In the genomic region with DNA sequence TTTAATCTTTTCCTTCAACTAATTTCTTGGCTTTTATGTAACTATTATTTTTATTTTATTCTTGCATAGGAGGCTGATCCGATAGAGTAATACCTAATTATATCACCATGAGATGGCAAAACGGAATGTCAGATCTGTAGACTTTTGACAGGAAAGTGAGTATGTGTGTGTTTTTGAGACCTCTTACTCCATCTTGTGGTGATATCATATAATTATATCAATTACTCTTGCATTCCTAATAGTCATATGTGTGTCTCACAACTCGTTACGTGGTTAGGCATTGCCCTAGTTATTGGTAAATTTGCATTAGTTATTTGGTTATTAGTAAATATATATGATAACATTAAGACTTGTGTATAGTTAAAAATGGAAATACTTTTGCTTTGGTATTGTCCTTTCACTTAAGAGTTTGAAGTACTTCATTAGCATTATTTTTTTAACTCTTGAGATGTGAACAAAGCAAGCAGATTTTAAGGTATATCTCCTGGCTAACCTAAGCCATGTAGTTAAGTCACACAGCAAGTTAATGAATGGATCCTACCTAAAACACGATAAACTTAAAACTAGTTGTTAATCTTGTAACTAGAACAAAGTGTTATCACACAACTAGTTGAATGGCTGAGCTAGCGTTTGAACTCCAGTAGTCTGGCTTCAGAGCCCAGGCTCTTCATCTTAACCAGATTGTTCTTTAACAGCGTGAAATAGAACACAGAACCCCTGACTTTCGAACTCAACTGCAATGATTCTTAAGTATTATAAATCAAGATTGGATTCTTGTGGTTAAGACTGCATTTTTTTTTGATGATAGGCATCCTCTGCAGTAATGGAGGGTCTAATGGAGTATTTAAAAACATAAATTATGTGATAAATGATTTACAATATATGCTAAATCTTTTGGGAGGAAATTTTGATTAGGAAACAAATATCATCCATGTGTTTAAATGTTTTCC, we compare ENCODE assay signal across 1 cellular context.
TF ChIP-seq lines count a peak whose summit lies in the region.

No MANE protein-coding gene starts in this region.

TF ChIP-seq in SK-N-SH, 30 proteins besides CTCF, POLR2A, EP300 and RAD21 (continued from another document):
- TF ChIP-seq SIN3A (IDR thresholded peaks at IDR 0.05; ENCODE audit: borderline replicate concordance, low read depth, low read length): no peak
- peak; percentile 18; the same call in 1 of the 2 replicates for TF ChIP-seq FOSL2 (IDR thresholded peaks at IDR 0.05; ENCODE audit: borderline replicate concordance, low read depth)
- TF ChIP-seq TCF12 (IDR thresholded peaks at IDR 0.05): peak; percentile 77
- TF ChIP-seq NFIC (IDR thresholded peaks at IDR 0.05; ENCODE audit: borderline replicate concordance): peak; percentile 22; the same call in 1 of the 2 replicates
- no peak for TF ChIP-seq GABPA (IDR thresholded peaks at IDR 0.05; ENCODE audit: low read depth)
- peak; percentile 17; the same call in 1 of the 2 replicates for TF ChIP-seq SMC3 (IDR thresholded peaks at IDR 0.05; ENCODE audit: low read depth, low read length)
- TF ChIP-seq, protein P1, sequence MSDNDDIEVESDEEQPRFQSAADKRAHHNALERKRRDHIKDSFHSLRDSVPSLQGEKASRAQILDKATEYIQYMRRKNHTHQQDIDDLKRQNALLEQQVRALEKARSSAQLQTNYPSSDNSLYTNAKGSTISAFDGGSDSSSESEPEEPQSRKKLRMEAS (IDR thresholded peaks at IDR 0.05; ENCODE audit: low read depth): no peak
- TF ChIP-seq, protein P2, sequence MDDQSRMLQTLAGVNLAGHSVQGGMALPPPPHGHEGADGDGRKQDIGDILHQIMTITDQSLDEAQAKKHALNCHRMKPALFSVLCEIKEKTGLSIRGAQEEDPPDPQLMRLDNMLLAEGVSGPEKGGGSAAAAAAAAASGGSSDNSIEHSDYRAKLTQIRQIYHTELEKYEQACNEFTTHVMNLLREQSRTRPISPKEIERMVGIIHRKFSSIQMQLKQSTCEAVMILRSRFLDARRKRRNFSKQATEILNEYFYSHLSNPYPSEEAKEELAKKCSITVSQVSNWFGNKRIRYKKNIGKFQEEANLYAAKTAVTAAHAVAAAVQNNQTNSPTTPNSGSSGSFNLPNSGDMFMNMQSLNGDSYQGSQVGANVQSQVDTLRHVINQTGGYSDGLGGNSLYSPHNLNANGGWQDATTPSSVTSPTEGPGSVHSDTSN (IDR thresholded peaks at IDR 0.05): peak; percentile 78
- TF ChIP-seq RCOR1 (IDR thresholded peaks at IDR 0.05; ENCODE audit: low read length): no peak
